8 cellular contexts compared by ENCODE assay signal in the genomic region with DNA sequence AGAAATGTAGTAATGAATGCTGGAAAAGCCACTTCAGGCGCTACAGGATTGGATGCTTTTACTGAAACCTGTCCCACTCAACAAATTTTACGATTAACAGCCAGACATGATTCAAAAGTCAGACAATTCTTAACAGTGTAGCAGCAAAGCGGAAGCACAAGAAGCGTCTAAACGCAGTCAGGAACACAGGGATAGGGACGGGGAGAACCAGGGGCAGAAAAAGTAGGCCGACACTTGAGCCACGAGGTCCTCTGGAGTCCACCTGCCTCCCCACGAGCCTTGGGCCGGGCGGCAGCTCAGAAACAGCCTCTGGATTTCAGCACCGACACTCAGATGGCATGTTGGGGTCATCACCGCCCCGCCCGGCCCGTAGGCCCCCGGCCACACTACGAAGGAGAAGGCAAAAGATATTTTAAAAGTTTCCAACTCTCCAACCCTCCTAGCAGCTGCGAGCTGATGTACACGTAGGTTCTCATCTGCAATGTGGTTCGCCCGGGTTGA. TPM values are rescaled to one million over a fixed set of nuclear protein-coding genes. Genes with fewer than 3 reads are reported as not detected.
DNase-seq lines count a peak whose midpoint lies in the region; ATAC-seq, FAIRE-seq and TF ChIP-seq lines count a peak whose summit lies in the region.

No MANE protein-coding gene starts in this region.

- no peaks in the 10 kb centered on the region for H3K27me3 ChIP-seq in astrocyte (ENCODE audit: insufficient read depth, low read length)
- no peaks in the 10 kb centered on the region for H3K27me3 ChIP-seq in right lobe of liver
- no peaks in the 10 kb centered on the region for H3K27me3 ChIP-seq in thymus (ENCODE audit: control insufficient read depth, insufficient read depth)

- peaks cover 81% of the 10 kb centered on the region for H3K36me3 Mint-ChIP-seq in activated T-cell treated with anti-CD3 and anti-CD28 coated beads, Interleukin-2, amount 50 U/mL, for 24 hours (ENCODE audit: low read depth)
- H3K36me3 Mint-ChIP-seq in astrocyte (ENCODE audit: low read depth, unreplicated experiment), result peaks cover 34% of the 10 kb centered on the region

- H3K36me3 ChIP-seq in astrocyte (ENCODE audit: insufficient read depth, low read length) (peaks cover 38% of the 10 kb centered on the region), right lobe of liver (peaks cover 17 to 41% (median 33%) of the 10 kb centered on the region in 4 donors), thymus (ENCODE audit: control insufficient read depth, insufficient read depth) (peaks cover 42% of the 10 kb centered on the region)

- H3K9me3 Mint-ChIP-seq in activated T-cell treated with anti-CD3 and anti-CD28 coated beads, Interleukin-2, amount 50 U/mL, for 24 hours, result peaks cover 2% of the 10 kb centered on the region
- no peaks in the 10 kb centered on the region for H3K9me3 Mint-ChIP-seq in astrocyte (ENCODE audit: unreplicated experiment)

- H3K79me2 ChIP-seq in astrocyte (ENCODE audit: insufficient read depth, low read length), result peaks cover 90% of the 10 kb centered on the region

- peak overlapping the region; percentile 100 for H3K27ac Mint-ChIP-seq in activated T-cell treated with anti-CD3 and anti-CD28 coated beads, Interleukin-2, amount 50 U/mL, for 24 hours
- peak overlapping the region; percentile 99 for H3K27ac Mint-ChIP-seq in astrocyte (ENCODE audit: unreplicated experiment)

- no peak for DNase-seq in activated T-cell treated with anti-CD3 and anti-CD28 coated beads, Interleukin-2, amount 50 U/mL, for 24 hours
- DNase-seq in activated T-cell treated with anti-CD3 and anti-CD28 coated beads, Interleukin-2, amount 50 U/mL, for 48 hours, result no peak
- no peak for DNase-seq in astrocyte (ENCODE audit: low read depth)
- no peak for DNase-seq in right lobe of liver
- DNase-seq in inferior parietal cortex (ENCODE audit: extremely low spot score), result no peak
- DNase-seq in NCI-H1694 (lab: John Stamatoyannopoulos, UW), result no peak
- DNase-seq in AML-193 (lab: John Stamatoyannopoulos, UW), result no peak

- peaks cover 60% of the 10 kb centered on the region for H4K20me1 ChIP-seq in astrocyte (ENCODE audit: insufficient read depth, low read length)

- no peak for ATAC-seq in right lobe of liver

- FAIRE-seq in astrocyte (lab: Jason Lieb, UNC), result no peak

- H3K9ac ChIP-seq in astrocyte (ENCODE audit: low read length), result peak overlapping the region; percentile 96

- no peaks in the 10 kb centered on the region for H3K27me3 Mint-ChIP-seq in activated T-cell treated with anti-CD3 and anti-CD28 coated beads, Interleukin-2, amount 50 U/mL, for 24 hours
- no peaks in the 10 kb centered on the region for H3K27me3 Mint-ChIP-seq in astrocyte (ENCODE audit: low read depth, unreplicated experiment)

- peaks cover 33% of the 10 kb centered on the region for H3K4me1 ChIP-seq in astrocyte (ENCODE audit: insufficient read depth, low read length)
- H3K4me1 ChIP-seq in right lobe of liver, result peaks cover 0 to 35% (median 13%) of the 10 kb centered on the region in 4 donors
- peaks cover 34% of the 10 kb centered on the region for H3K4me1 ChIP-seq in thymus (ENCODE audit: control insufficient read depth, insufficient read depth, low read length)

- peak overlapping the region; percentile 98 for H3K4me2 ChIP-seq in astrocyte (ENCODE audit: low read length)

- intact Hi-C loops in right lobe of liver (cut with DNase I), result no loop called here

- peak overlapping the region; percentile 99 for H2AFZ ChIP-seq in astrocyte (ENCODE audit: low read depth, low read length)

- 3% methylated on average over 10 of the region's 22 CpGs for whole genome bisulfite sequencing in right lobe of liver (ENCODE audit: insufficient coverage, low coverage, low lambda C conversion rate, missing lambda C conversion rate)
- under 1% methylated on average over 22 of the region's 22 CpGs for WGBS in thymus

- H3K4me3 ChIP-seq in astrocyte (ENCODE audit: insufficient read depth, low read depth, low read length), result peak overlapping the region; percentile 99
- peak overlapping the region; percentile 82 to 94 (median 91) for H3K4me3 ChIP-seq in right lobe of liver
- peak overlapping the region; percentile 74 for H3K4me3 ChIP-seq in thymus (ENCODE audit: low read length)

- H3K4me3 Mint-ChIP-seq in activated T-cell treated with anti-CD3 and anti-CD28 coated beads, Interleukin-2, amount 50 U/mL, for 24 hours, result peak overlapping the region; percentile 99
- peak overlapping the region; percentile 92 for H3K4me3 Mint-ChIP-seq in astrocyte (ENCODE audit: unreplicated experiment)

- H3K27ac ChIP-seq in astrocyte (ENCODE audit: low read depth, low read length), result peak overlapping the region; percentile 93
- peak overlapping the region; percentile 73 to 93 (median 87) for H3K27ac ChIP-seq in right lobe of liver
- peak overlapping the region; percentile 97 for H3K27ac ChIP-seq in thymus (ENCODE audit: low read depth)

- no peak for TF ChIP-seq POLR2A in right lobe of liver (IDR thresholded peaks at IDR 0.05)

- H3K9me3 ChIP-seq in astrocyte (ENCODE audit: insufficient read depth, low read depth, low read length) (no peaks in the 10 kb centered on the region), right lobe of liver (no peaks in the 10 kb centered on the region), thymus (ENCODE audit: control insufficient read depth) (no peaks in the 10 kb centered on the region)

- peaks cover 53% of the 10 kb centered on the region for H3K4me1 Mint-ChIP-seq in activated T-cell treated with anti-CD3 and anti-CD28 coated beads, Interleukin-2, amount 50 U/mL, for 24 hours (ENCODE audit: low read depth)
- peaks cover 28% of the 10 kb centered on the region for H3K4me1 Mint-ChIP-seq in astrocyte (ENCODE audit: low read depth, unreplicated experiment)

- TF ChIP-seq CTCF in astrocyte (IDR thresholded peaks at IDR 0.05; ENCODE audit: insufficient read depth, low read depth, low read length) (no peak), right lobe of liver (IDR thresholded peaks at IDR 0.05) (no peak)

RNA-seq across cellular contexts. Expression of gene RACK1, which starts 0.6 kb away (rescaled TPM):
- total RNA-seq in astrocyte (1,553 and 1,656 TPM in 2 replicates), right lobe of liver (1,000 to 10,000 TPM in 2 of 6 experiments, 100 to 1,000 TPM in 4; 470 to 1,156 (median 552) TPM)
- 2,214 TPM for polyA plus RNA-seq in thymus

RNA-seq across cellular contexts. Expression of gene TRIM52, which starts 17.9 kb away (rescaled TPM):
- total RNA-seq in astrocyte (6.5 and 7.3 TPM in 2 replicates), right lobe of liver (1 to 10 TPM; 2.8 to 6.5 (median 4.6) TPM)
- 35.2 TPM for polyA plus RNA-seq in thymus

RNA-seq across cellular contexts. Expression of gene TRIM41, which starts 20.0 kb away (rescaled TPM):
- 20.9 and 21.8 TPM in 2 replicates for total RNA-seq in astrocyte
- 10 to 100 TPM in 4 of 6 experiments, 1 to 10 TPM in 2; 7.3 to 20.6 (median 15.9) TPM for total RNA-seq in right lobe of liver
- 25.8 TPM for polyA plus RNA-seq in thymus

RNA-seq across cellular contexts. Expression of gene TRIM7, which starts 38.1 kb away (rescaled TPM):
- total RNA-seq in astrocyte, result 0.22 and 0.27 TPM in 2 replicates
- total RNA-seq in right lobe of liver, result 1 to 10 TPM in 1 of 6 experiments, under 1 TPM in 4, not detected in 1; 0.07 to 1.4 (median 0.26) TPM
- 5.3 TPM for polyA plus RNA-seq in thymus
